In genomic region chr4:123978637-123979036, GRCh38 we compare ENCODE assay signal across 29 cellular contexts.
"Had no signal": no experiment of that assay in that cellular context is flagged by ENCODE, and none has a peak within 500 bp of the region (broad histone marks: within the 10 kb centered on the region; RNA-seq: fewer than 3 reads in every experiment).

No MANE protein-coding gene starts in this region.

- H3K27ac ChIP-seq: stomach, suprapubic skin, testis, thoracic aorta, thyroid gland, tibial artery, tibial nerve, transverse colon, upper lobe of left lung, upper lobe of right lung, uterus, vagina had no signal

- H3K4me1 Mint-ChIP-seq: stimulated activated effector memory CD8-positive, alpha-beta T cell treated with anti-CD3 and anti-CD28 coated beads, Interleukin-12 subunit alpha, Interleukin-12 subunit beta, amount 100 ng/mL, for 72 hours; stimulated activated memory B cell treated with anti-CD40 and anti-IgM and Interleukin-4, amounts not matched to agents 10 μg/mL and 1 μg/mL and 100 μg/mL, for 72 hours; stimulated activated naive CD8-positive, alpha-beta T cell treated with anti-CD3 and anti-CD28 coated beads, Interleukin-15, amount 100 ng/mL, for 72 hours had no signal

- H3K27me3 ChIP-seq: stomach, suprapubic skin, testis, thyroid gland, tibial artery, tibial nerve, transverse colon, upper lobe of left lung, upper lobe of right lung, uterus, vagina had no signal

- H3K9me3 Mint-ChIP-seq: stimulated activated naive CD8-positive, alpha-beta T cell treated with anti-CD3 and anti-CD28 coated beads, Interleukin-15, amount 100 ng/mL, for 72 hours; stimulated activated naive CD8-positive, alpha-beta T cell treated with anti-CD3 and anti-CD28 coated beads, Interleukin-15, Interleukin-2, amounts not matched to agents 100 ng/mL and 50 ng/mL, for 24 hours had no signal

- H3K4me3 Mint-ChIP-seq: stimulated activated effector memory CD8-positive, alpha-beta T cell treated with anti-CD3 and anti-CD28 coated beads, Interleukin-12 subunit alpha, Interleukin-12 subunit beta, amount 100 ng/mL, for 72 hours; stimulated activated memory B cell treated with anti-CD40 and anti-IgM and Interleukin-4, amounts not matched to agents 10 μg/mL and 1 μg/mL and 100 μg/mL, for 72 hours; stimulated activated naive B cell treated with anti-CD40 and anti-IgM and Interleukin-4, amounts not matched to agents 10 μg/mL and 1 μg/mL and 100 μg/mL, for 72 hours; stimulated activated naive CD8-positive, alpha-beta T cell treated with anti-CD3 and anti-CD28 coated beads, Interleukin-15, amount 100 ng/mL, for 72 hours; stimulated activated naive CD8-positive, alpha-beta T cell treated with anti-CD3 and anti-CD28 coated beads, Interleukin-15, Interleukin-2, amounts not matched to agents 100 ng/mL and 50 ng/mL, for 24 hours; type B pancreatic cell had no signal

- DNase-seq: stimulated activated CD4-positive, alpha-beta T cell treated with anti-CD3 and anti-CD28 coated beads, Interleukin-2, amount 100 ng/mL, for 48 hours; stimulated activated CD4-positive, alpha-beta T cell treated with anti-CD3 and anti-CD28 coated beads, Interleukin-4, amount 100 ng/mL, for 1 hour; stimulated activated CD4-positive, alpha-beta T cell treated with anti-CD3 and anti-CD28 coated beads, Interleukin-4, amount 100 ng/mL, for 24 hours; stimulated activated CD4-positive, alpha-beta T cell treated with anti-CD3 and anti-CD28 coated beads, Interleukin-4, amount 100 ng/mL, for 4 hours; stimulated activated CD8-positive, alpha-beta memory T cell treated with anti-CD3 and anti-CD28 coated beads, Interleukin-4, amount 100 ng/mL, for 48 hours; stimulated activated naive B cell treated with anti-CD40 and anti-IgM and Interleukin-4, amounts not matched to agents 10 μg/mL and 1 μg/mL and 100 μg/mL, for 72 hours; stimulated activated naive CD4-positive, alpha-beta T cell; stimulated activated naive CD4-positive, alpha-beta T cell treated with Interleukin-2 at 50 U/mL for 16 hours; stimulated activated naive CD8-positive, alpha-beta T cell treated with anti-CD3 and anti-CD28 coated beads, Interleukin-15, amount 100 ng/mL, for 72 hours; stimulated activated naive CD8-positive, alpha-beta T cell treated with anti-CD3 and anti-CD28 coated beads, Interleukin-15, Interleukin-2, amounts not matched to agents 100 U/mL and 50 U/mL, for 24 hours; stomach; substantia nigra; testis; thyroid gland; tibial artery; transverse colon; trophoblast cell; upper lobe of left lung; upper lobe of right lung; uterus had no signal

- H3K4me3 ChIP-seq: stomach, suprapubic skin, testis, thoracic aorta, thyroid gland, tibial artery, tibial nerve, transverse colon, upper lobe of left lung, upper lobe of right lung, uterus, vagina had no signal

- H3K36me3 Mint-ChIP-seq: stimulated activated effector memory CD8-positive, alpha-beta T cell treated with anti-CD3 and anti-CD28 coated beads, Interleukin-12 subunit alpha, Interleukin-12 subunit beta, amount 100 ng/mL, for 72 hours; stimulated activated memory B cell treated with anti-CD40 and anti-IgM and Interleukin-4, amounts not matched to agents 10 μg/mL and 1 μg/mL and 100 μg/mL, for 72 hours; type B pancreatic cell had no signal

- H3K27me3 Mint-ChIP-seq: stimulated activated memory B cell treated with anti-CD40 and anti-IgM and Interleukin-4, amounts not matched to agents 10 μg/mL and 1 μg/mL and 100 μg/mL, for 72 hours; stimulated activated naive B cell treated with anti-CD40 and anti-IgM and Interleukin-4, amounts not matched to agents 10 μg/mL and 1 μg/mL and 100 μg/mL, for 72 hours; stimulated activated naive CD8-positive, alpha-beta T cell treated with anti-CD3 and anti-CD28 coated beads, Interleukin-15, Interleukin-2, amounts not matched to agents 100 ng/mL and 50 ng/mL, for 24 hours; type B pancreatic cell had no signal

- ATAC-seq: stimulated activated effector memory CD8-positive, alpha-beta T cell treated with anti-CD3 and anti-CD28 coated beads, Interleukin-12 subunit alpha, Interleukin-12 subunit beta, amount 100 ng/mL, for 72 hours; stimulated activated memory B cell treated with anti-CD40 and anti-IgM and Interleukin-4, amounts not matched to agents 10 μg/mL and 1 μg/mL and 100 μg/mL, for 72 hours; stimulated activated naive B cell treated with anti-CD40 and anti-IgM and Interleukin-4, amounts not matched to agents 10 μg/mL and 1 μg/mL and 100 μg/mL, for 72 hours; stimulated activated naive CD8-positive, alpha-beta T cell treated with anti-CD3 and anti-CD28 coated beads, Interleukin-15, amount 100 ng/mL, for 72 hours; stimulated activated naive CD8-positive, alpha-beta T cell treated with anti-CD3 and anti-CD28 coated beads, Interleukin-15, Interleukin-2, amounts not matched to agents 100 U/mL and 50 U/mL, for 24 hours; upper lobe of right lung had no signal

- H3K27ac Mint-ChIP-seq: stimulated activated effector memory CD8-positive, alpha-beta T cell treated with anti-CD3 and anti-CD28 coated beads, Interleukin-12 subunit alpha, Interleukin-12 subunit beta, amount 100 ng/mL, for 72 hours; stimulated activated memory B cell treated with anti-CD40 and anti-IgM and Interleukin-4, amounts not matched to agents 10 μg/mL and 1 μg/mL and 100 μg/mL, for 72 hours; stimulated activated naive B cell treated with anti-CD40 and anti-IgM and Interleukin-4, amounts not matched to agents 10 μg/mL and 1 μg/mL and 100 μg/mL, for 72 hours; stimulated activated naive CD8-positive, alpha-beta T cell treated with anti-CD3 and anti-CD28 coated beads, Interleukin-15, amount 100 ng/mL, for 72 hours; stimulated activated naive CD8-positive, alpha-beta T cell treated with anti-CD3 and anti-CD28 coated beads, Interleukin-15, Interleukin-2, amounts not matched to agents 100 ng/mL and 50 ng/mL, for 24 hours; type B pancreatic cell had no signal

- FAIRE-seq: urothelium cell line had no signal

- H3K4me1 ChIP-seq: stomach, testis, thyroid gland, tibial artery, transverse colon had no signal

- H3K9me3 ChIP-seq: suprapubic skin, testis, thyroid gland, upper lobe of right lung, vagina had no signal

- H3K36me3 ChIP-seq: stomach, suprapubic skin, thoracic aorta, thyroid gland, tibial artery, tibial nerve, transverse colon, upper lobe of left lung, upper lobe of right lung, uterus, vagina had no signal
